In genomic region chr6:147040521-147040920, GRCh38 we compare ENCODE assay signal across 22 cellular contexts.
DNase-seq lines count a peak whose midpoint lies in the region; TF ChIP-seq lines count a peak whose summit lies in the region.
"Had no signal": no experiment of that assay in that cellular context is flagged by ENCODE, and none has a peak within 500 bp of the region (broad histone marks: within the 10 kb centered on the region; RNA-seq: fewer than 3 reads in every experiment).

No MANE protein-coding gene starts in this region.

- H3K4me3 Mint-ChIP-seq in brain = no peak overlapping the region
- H3K4me3 Mint-ChIP-seq: CD4-positive, alpha-beta memory T cell had no signal

- H3K4me3 ChIP-seq in hepatocyte = no peak overlapping the region
- H3K4me3 ChIP-seq: BLaER1, GM12878, HAP-1 had no signal

- TF ChIP-seq CTCF in brain (conservative IDR thresholded peaks at IDR 0.05) (no peak), hepatocyte (IDR thresholded peaks at IDR 0.05; ENCODE audit: poor library complexity) (no peak)

- H2AFZ ChIP-seq in hepatocyte = no peak overlapping the region

- no peaks in the 10 kb centered on the region for H3K79me2 ChIP-seq in hepatocyte

- H3K27ac ChIP-seq in hepatocyte = no peak overlapping the region
- H3K27ac ChIP-seq: BLaER1 had no signal

- H4K20me1 ChIP-seq in hepatocyte (ENCODE audit: insufficient read depth, poor library complexity, severe bottlenecking) = no peaks in the 10 kb centered on the region
- H4K20me1 ChIP-seq: BLaER1 had no signal

- peaks cover 12% of the 10 kb centered on the region for H3K4me1 Mint-ChIP-seq in brain

- H3K27me3 Mint-ChIP-seq in brain = no peaks in the 10 kb centered on the region

- H3K4me1 ChIP-seq in hepatocyte (ENCODE audit: insufficient read depth) = no peaks in the 10 kb centered on the region
- H3K4me1 ChIP-seq: BLaER1, Caco-2, HAP-1 had no signal

- H3K4me2 ChIP-seq in hepatocyte = no peak overlapping the region
- H3K4me2 ChIP-seq: BLaER1 had no signal

- no peaks in the 10 kb centered on the region for H3K9me3 ChIP-seq in hepatocyte (ENCODE audit: low read depth)
- H3K9me3 ChIP-seq: Caco-2, HAP-1 had no signal

- H3K36me3 Mint-ChIP-seq in brain = no peaks in the 10 kb centered on the region

- peak overlapping the region in 3 of 5 experiments; percentile 0 to 9 (median 3) for H3K27ac Mint-ChIP-seq in brain
- H3K27ac Mint-ChIP-seq: CD4-positive, alpha-beta memory T cell had no signal

- H3K36me3 ChIP-seq in hepatocyte (replicated peaks; ENCODE audit: insufficient read depth, low read depth) = no peaks in the 10 kb centered on the region
- H3K36me3 ChIP-seq: BLaER1, HAP-1 had no signal

- DNase-seq in Ammon's horn (ENCODE audit: low spot score) (peak; percentile 33), middle frontal gyrus (ENCODE audit: extremely low spot score, low spot score) (peak; percentile 27), superior temporal gyrus (ENCODE audit: extremely low spot score) (peak; percentile 42), kidney glomerular epithelial cell (lab: John Stamatoyannopoulos, UW) (no peak), hepatocyte (ENCODE audit: low spot score) (no peak), DMS153 (lab: John Stamatoyannopoulos, UW) (no peak)
- DNase-seq: Caco-2, DMS 273 treated with DMSO at 0.1 percent for 48 hours, DND-41, KG1, NCI-H1092, NCI-H1436, NCI-H1930, NCI-H2227 treated with DMSO at 0.1 percent for 48 hours, NCI-H510A, NCI-H748 treated with DMSO at 0.1 percent for 48 hours, SIG-M5 had no signal

- no peaks in the 10 kb centered on the region for H3K27me3 ChIP-seq in hepatocyte
- H3K27me3 ChIP-seq: BLaER1 had no signal

- no peaks in the 10 kb centered on the region for H3K9me2 ChIP-seq in hepatocyte (replicated peaks; ENCODE audit: insufficient read depth)

- WGBS in hepatocyte (ENCODE audit: low lambda C conversion rate, missing lambda C conversion rate) = 96% methylated on average over 1 of the region's 1 CpG

- H3K9me3 Mint-ChIP-seq in brain = peaks cover 6 to 12% (median 8%) of the 10 kb centered on the region in 5 experiments

Comparison
In these comparisons a context has a peak if more than half of its experiments do, and no peak if none do; other contexts are left out.
1. DNase-seq: peak in Ammon's horn (single experiment), middle frontal gyrus (single experiment) and superior temporal gyrus (single experiment); none in kidney glomerular epithelial cell (single experiment), hepatocyte (single experiment) and DMS153 (single experiment).